8 cellular contexts compared by ENCODE assay signal in genomic region chr19:17014212-17014848, GRCh38. TPM values are rescaled to one million over a fixed set of nuclear protein-coding genes. Genes with fewer than 3 reads are reported as not detected.
A peak's percentile ranks its signal among the peaks of the same experiment; 100 is the strongest.
DNase-seq lines count a peak whose midpoint lies in the region; ATAC-seq and TF ChIP-seq lines count a peak whose summit lies in the region.
"Not testable (repeated sequence)": the region's sequence is repeated elsewhere in the genome, so short reads cannot be mapped to it uniquely, and the experiment has no call there.

No MANE protein-coding gene starts in this region.

- DNase-seq in A172 (ENCODE audit: low spot score) = peak; percentile 46
- peak; percentile 12 for DNase-seq in HFFc6
- DNase-seq in PC-3 = peak; percentile 82
- DNase-seq in activated CD4-positive, alpha-beta T cell treated with anti-CD3 and anti-CD28 coated beads for 36 hours = peak; percentile 6
- peak; percentile 8 for DNase-seq in astrocyte of the spinal cord (ENCODE audit: low read depth, low spot score)
- peak; percentile 65 for DNase-seq in epithelial cell of esophagus (ENCODE audit: low read depth)
- DNase-seq in left colon = not testable (repeated sequence)
- peak; percentile 41 for DNase-seq in renal cortical epithelial cell (ENCODE audit: low read depth)

- H3K9me3 Mint-ChIP-seq in HFFc6; activated CD4-positive, alpha-beta T cell treated with anti-CD3 and anti-CD28 coated beads for 36 hours (ENCODE audit: low read depth): not testable (repeated sequence)

- intact Hi-C loops in PC-3 (cut with micrococcal nuclease); activated CD4-positive, alpha-beta T cell treated with anti-CD3 and anti-CD28 coated beads for 36 hours (cut with DNase I, micrococcal nuclease); left colon (cut with DNase I, micrococcal nuclease): not testable (repeated sequence)

- H2AFZ ChIP-seq in PC-3 (ENCODE audit: low read length) = not testable (repeated sequence)

- H3K27ac ChIP-seq in PC-3 (ENCODE audit: low read length) = not testable (repeated sequence)

- CTCF ChIA-PET in PC-3 (lab: Charles Lee) = not testable (repeated sequence)
- CTCF ChIA-PET in activated CD4-positive, alpha-beta T cell treated with anti-CD3 and anti-CD28 coated beads for 36 hours (lab: Charles Lee) = interaction anchor here (0.6 kb wide), 1 partner anchor 167 kb away, joined by 3 read pairs; no protein-coding TSS in a partner anchor

- ATAC-seq in PC-3 (peak; percentile 86), left colon (peak; percentile 65)
- not testable (repeated sequence) for ATAC-seq in activated CD4-positive, alpha-beta T cell treated with anti-CD3 and anti-CD28 coated beads for 36 hours

- H3K9ac ChIP-seq in PC-3 (ENCODE audit: low read length) = not testable (repeated sequence)

- not testable (repeated sequence) for H3K4me2 ChIP-seq in PC-3 (ENCODE audit: low read length)

- not testable (repeated sequence) for H3K4me1 Mint-ChIP-seq in HFFc6 (ENCODE audit: low read depth); activated CD4-positive, alpha-beta T cell treated with anti-CD3 and anti-CD28 coated beads for 36 hours

- TF ChIP-seq CTCF in HFFc6 (IDR thresholded peaks at IDR 0.05); PC-3 (conservative IDR thresholded peaks at IDR 0.05; ENCODE audit: low read depth, low read length); astrocyte of the spinal cord (IDR thresholded peaks at IDR 0.05; ENCODE audit: low read depth, low read length); epithelial cell of esophagus (IDR thresholded peaks at IDR 0.05; ENCODE audit: insufficient read depth, low read depth, low read length, missing control alignments): not testable (repeated sequence)

- not testable (repeated sequence) for H3K4me1 ChIP-seq in PC-3 (ENCODE audit: insufficient read depth, low read length)

- not testable (repeated sequence) for H3K9me3 ChIP-seq in PC-3 (ENCODE audit: low read length)

- BruUV-seq in PC-3 (replicated peaks; lab: Mats Ljungman, UMichigan) = not testable (repeated sequence)

- H3K9me2 ChIP-seq in PC-3 (replicated peaks; ENCODE audit: low read length) = not testable (repeated sequence)

- not testable (repeated sequence) for H3K36me3 Mint-ChIP-seq in HFFc6 (ENCODE audit: low read depth); activated CD4-positive, alpha-beta T cell treated with anti-CD3 and anti-CD28 coated beads for 36 hours (ENCODE audit: low read depth)

- not testable (repeated sequence) for H3K36me3 ChIP-seq in PC-3 (ENCODE audit: low read depth, low read length)

- H3F3A ChIP-seq in PC-3 (ENCODE audit: low read length, unreplicated experiment) = not testable (repeated sequence)

- POLR2A ChIA-PET in PC-3 (lab: Charles Lee; ENCODE audit: unreplicated experiment) = interaction anchor here (0.6 kb wide), 2 partner anchors 26 to 972 kb away, joined by 5 read pairs; no protein-coding TSS in a partner anchor
- POLR2A ChIA-PET in activated CD4-positive, alpha-beta T cell treated with anti-CD3 and anti-CD28 coated beads for 36 hours (lab: Charles Lee) = not testable (repeated sequence)

- not testable (repeated sequence) for H3K27ac Mint-ChIP-seq in HFFc6; activated CD4-positive, alpha-beta T cell treated with anti-CD3 and anti-CD28 coated beads for 36 hours

- not testable (repeated sequence) for H3K4me3 Mint-ChIP-seq in HFFc6; activated CD4-positive, alpha-beta T cell treated with anti-CD3 and anti-CD28 coated beads for 36 hours

- not testable (repeated sequence) for H3K4me3 ChIP-seq in PC-3 (ENCODE audit: low read length); astrocyte of the spinal cord (ENCODE audit: low read depth, low read length); epithelial cell of esophagus (ENCODE audit: low read length)

- H3K79me2 ChIP-seq in PC-3 (ENCODE audit: low read length) = not testable (repeated sequence)

- in situ Hi-C loops in astrocyte of the spinal cord (cut with HindIII; ENCODE audit: low sequenced_read_pairs) = not testable (repeated sequence)

- H3K27me3 Mint-ChIP-seq in HFFc6 (ENCODE audit: insufficient read depth) = peaks cover 26% of the 10 kb centered on the region
- H3K27me3 Mint-ChIP-seq in activated CD4-positive, alpha-beta T cell treated with anti-CD3 and anti-CD28 coated beads for 36 hours = not testable (repeated sequence)

- H3K27me3 ChIP-seq in PC-3 (ENCODE audit: low read length) = not testable (repeated sequence)

- H4K20me1 ChIP-seq in PC-3 (ENCODE audit: low read length) = not testable (repeated sequence)

RNA-seq across cellular contexts. Expression of gene CPAMD8, which starts 12.3 kb away (rescaled TPM):
- total RNA-seq in A172 (2014; rRNA removed; shearing (Covaris generic)) = not detected in 2 replicates
- under 1 TPM in 5 of 6 experiments, not detected in 1; 0.11 to 0.20 (median 0.14) TPM for total RNA-seq in HFFc6 (2021; fragmentation: NEBNext Ultra II Directional; extraction: Animal tissue kit (Norgen Biotek cat#: 25700))
- total RNA-seq in PC-3 (2014; rRNA removed) (2.3 and 3.9 TPM in 2 replicates), left colon (1 to 10 TPM; 2.3 to 3.4 TPM), renal cortical epithelial cell (1.6 and 3.9 TPM in 2 replicates)
- total RNA-seq in activated CD4-positive, alpha-beta T cell treated with anti-CD3 and anti-CD28 coated beads for 36 hours = under 1 TPM; 0.11 to 0.41 TPM
